ENCODE assay signal across 16 cellular contexts in the genomic region with DNA sequence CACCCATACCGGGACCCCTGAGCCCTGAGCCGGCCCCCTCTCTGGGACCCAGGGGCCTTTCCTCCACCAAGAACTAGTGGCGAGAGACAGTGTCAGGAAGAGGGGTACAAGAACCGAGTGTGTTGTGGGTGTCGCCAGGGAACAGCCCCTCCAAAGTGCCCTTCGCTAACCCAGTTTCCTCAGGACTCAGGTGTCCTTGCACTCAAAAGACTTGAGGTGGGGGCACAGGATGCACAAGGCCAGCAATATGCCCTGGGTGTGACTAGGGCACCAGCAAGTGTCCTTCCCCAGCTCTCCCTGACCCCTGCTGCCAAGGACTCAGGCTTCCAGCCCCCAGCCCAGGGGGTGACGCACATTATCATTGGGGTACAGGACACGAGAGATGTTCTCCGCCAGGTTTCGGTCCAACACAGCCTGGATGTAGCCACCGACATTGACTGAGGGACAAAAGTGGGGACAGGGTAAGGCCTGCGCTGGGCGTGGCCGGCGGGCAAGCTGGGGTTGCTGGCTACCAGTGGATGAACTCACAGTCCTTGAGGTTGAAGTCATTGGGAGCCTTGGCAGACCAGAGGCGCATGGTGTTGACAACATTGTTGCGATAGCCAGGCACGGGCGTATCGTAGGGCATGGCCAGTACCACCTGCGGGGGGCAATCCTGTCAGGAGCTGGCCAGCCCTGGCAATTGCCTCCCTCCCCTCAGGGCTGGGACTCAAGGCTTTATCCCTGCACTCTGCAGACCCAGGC. TPM values are rescaled to one million over a fixed set of nuclear protein-coding genes. Genes with fewer than 3 reads are reported as not detected.
"Had no signal": no experiment of that assay in that cellular context is flagged by ENCODE, and none has a peak within 500 bp of the region (broad histone marks: within the 10 kb centered on the region; RNA-seq: fewer than 3 reads in every experiment).

No MANE protein-coding gene starts in this region.

- H3K4me1 ChIP-seq: colonic mucosa had no signal

- DNase-seq: activated CD4-positive, alpha-beta memory T cell treated with anti-CD3 and anti-CD28 coated beads, Interleukin-2, amount 10 ng/mL, durations not matched to agents 7 days and 5 days; activated CD4-positive, alpha-beta T cell treated with anti-CD3 and anti-CD28 coated beads for 36 hours; activated naive CD8-positive, alpha-beta T cell treated with anti-CD3 and anti-CD28 coated beads, Interleukin-2, amount 50 U/mL, for 24 hours; activated T-cell treated with anti-CD3 and anti-CD28 coated beads, Interleukin-2, amount 50 U/mL, for 48 hours; colonic mucosa; effector CD4-positive, alpha-beta T cell; lower lobe of right lung; nucleus accumbens; stimulated activated CD4-positive, alpha-beta T cell treated with anti-CD3 and anti-CD28 coated beads, Interleukin-4, amount 100 ng/mL, for 4 hours; T-helper 1 cell had no signal

- H3K27me3 ChIP-seq: colonic mucosa had no signal

- ATAC-seq: activated CD4-positive, alpha-beta T cell treated with anti-CD3 and anti-CD28 coated beads for 36 hours; activated naive CD8-positive, alpha-beta T cell treated with anti-CD3 and anti-CD28 coated beads, Interleukin-2, amount 50 U/mL, for 24 hours; lower lobe of right lung; naive thymus-derived CD4-positive, alpha-beta T cell had no signal

- H3K36me3 ChIP-seq: colonic mucosa, lower lobe of right lung had no signal

- H3K4me3 ChIP-seq: colonic mucosa, lower lobe of right lung, SK-N-MC had no signal

- H3K4me3 Mint-ChIP-seq: activated CD4-positive, alpha-beta memory T cell treated with anti-CD3 and anti-CD28 coated beads, Interleukin-2, amount 10 ng/mL, durations not matched to agents 7 days and 5 days; activated CD4-positive, alpha-beta T cell treated with anti-CD3 and anti-CD28 coated beads for 36 hours; activated naive CD8-positive, alpha-beta T cell treated with anti-CD3 and anti-CD28 coated beads, Interleukin-2, amount 50 U/mL, for 24 hours; naive thymus-derived CD4-positive, alpha-beta T cell had no signal

- H3K9me3 ChIP-seq: colonic mucosa, lower lobe of right lung had no signal

- H3K27ac Mint-ChIP-seq: activated CD4-positive, alpha-beta memory T cell treated with anti-CD3 and anti-CD28 coated beads, Interleukin-2, amount 10 ng/mL, durations not matched to agents 7 days and 5 days; activated CD4-positive, alpha-beta T cell treated with anti-CD3 and anti-CD28 coated beads for 36 hours; activated naive CD8-positive, alpha-beta T cell treated with anti-CD3 and anti-CD28 coated beads, Interleukin-2, amount 50 U/mL, for 24 hours had no signal

- H3K27me3 Mint-ChIP-seq: activated CD4-positive, alpha-beta memory T cell treated with anti-CD3 and anti-CD28 coated beads, Interleukin-2, amount 10 ng/mL, durations not matched to agents 7 days and 5 days; activated CD4-positive, alpha-beta T cell treated with anti-CD3 and anti-CD28 coated beads for 36 hours; activated naive CD8-positive, alpha-beta T cell treated with anti-CD3 and anti-CD28 coated beads, Interleukin-2, amount 50 U/mL, for 24 hours; naive thymus-derived CD4-positive, alpha-beta T cell had no signal

- H3K9me3 Mint-ChIP-seq: activated CD4-positive, alpha-beta memory T cell treated with anti-CD3 and anti-CD28 coated beads, Interleukin-2, amount 10 ng/mL, durations not matched to agents 7 days and 5 days; activated naive CD8-positive, alpha-beta T cell treated with anti-CD3 and anti-CD28 coated beads, Interleukin-2, amount 50 U/mL, for 24 hours; naive thymus-derived CD4-positive, alpha-beta T cell had no signal

- H3K27ac ChIP-seq: colonic mucosa, lower lobe of right lung, SK-N-MC, VCaP had no signal

RNA-seq across cellular contexts. Expression of a gene that starts 32.1 kb away (rescaled TPM):
- total RNA-seq: endothelial cell of umbilical vein, kidney epithelial cell, pulmonary artery endothelial cell had no signal
- polyA plus RNA-seq: endothelial cell of umbilical vein; naive thymus-derived CD4-positive, alpha-beta T cell had no signal
